1 cellular context compared by ENCODE assay signal in the genomic region with DNA sequence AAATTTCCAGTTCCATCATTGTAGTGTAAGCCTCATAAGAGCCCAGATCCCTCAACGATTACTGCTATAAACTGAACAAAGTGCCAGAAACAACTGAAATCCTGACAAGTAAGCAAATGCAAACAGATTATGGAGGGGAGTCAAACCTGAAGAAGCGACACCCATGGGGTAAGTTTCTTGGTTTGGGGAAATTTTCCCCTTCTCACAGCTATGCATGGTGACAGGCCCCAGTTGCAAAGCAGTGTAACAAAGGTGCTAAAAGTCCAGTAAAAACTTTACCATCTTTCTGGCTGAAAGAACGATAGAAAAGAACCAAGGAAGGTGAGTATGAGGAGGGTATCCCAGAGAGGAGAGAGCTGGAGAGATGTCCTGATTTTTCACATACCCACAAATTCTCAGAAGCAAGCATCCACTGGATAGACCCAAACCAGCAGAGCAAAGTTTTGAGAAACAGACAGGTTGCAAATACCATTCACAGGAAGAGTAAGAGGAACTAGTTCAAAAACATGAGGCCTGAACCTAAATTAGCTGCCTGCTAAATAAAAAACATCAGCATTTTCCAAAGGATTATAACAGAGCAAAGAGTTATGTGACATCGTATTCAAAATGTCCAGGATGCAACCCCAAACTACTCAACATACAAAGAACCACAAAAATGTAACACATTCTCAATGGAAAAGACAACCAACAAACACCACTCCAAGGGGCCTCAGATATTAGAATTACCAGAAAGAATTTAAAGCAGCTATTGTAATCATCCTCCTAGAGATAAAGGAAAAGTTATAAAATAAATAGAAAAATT.
TF ChIP-seq lines count a peak whose summit lies in the region.

No MANE protein-coding gene starts in this region.

TF ChIP-seq in K562, 482 proteins besides CTCF, POLR2A, EP300 and RAD21 (continued from another document):
- TF ChIP-seq FOS (IDR thresholded peaks at IDR 0.05; ENCODE audit: extremely low read depth, insufficient read length) (no peak), ZSCAN29 (IDR thresholded peaks at IDR 0.05) (no peak), ZNF316 (IDR thresholded peaks at IDR 0.05) (peak; percentile 62)
